In the genomic region with DNA sequence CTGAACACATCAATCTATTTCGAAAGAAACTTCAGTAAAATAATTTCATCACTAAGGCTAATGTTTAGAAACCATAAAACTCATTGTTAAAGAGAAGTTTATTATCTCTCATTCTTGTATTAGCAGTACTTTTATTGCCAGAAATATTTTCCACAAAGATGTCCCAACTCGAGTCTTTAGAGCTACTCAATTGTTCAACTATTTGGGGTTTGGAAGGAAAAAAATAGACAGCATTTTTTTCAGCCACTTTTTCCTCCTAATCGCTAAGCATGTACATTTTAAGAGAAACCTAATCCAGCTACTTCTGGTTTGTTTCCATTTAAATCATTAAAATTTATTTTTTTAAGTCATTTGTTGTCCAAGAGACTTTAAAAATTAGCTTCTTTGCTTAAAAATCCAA, we compare ENCODE assay signal across 14 cellular contexts.
DNase-seq lines count a peak whose midpoint lies in the region; ATAC-seq and TF ChIP-seq lines count a peak whose summit lies in the region.
"Had no signal": no experiment of that assay in that cellular context is flagged by ENCODE, and none has a peak within 500 bp of the region (broad histone marks: within the 10 kb centered on the region; RNA-seq: fewer than 3 reads in every experiment).

No MANE protein-coding gene starts in this region.

- no peaks in the 10 kb centered on the region for H3K9me3 ChIP-seq in adipocyte (ENCODE audit: control insufficient read depth, low read length)
- H3K9me3 ChIP-seq in CD8-positive, alpha-beta T cell (ENCODE audit: low read length) = no peaks in the 10 kb centered on the region

- no peaks in the 10 kb centered on the region for H3K36me3 ChIP-seq in BJ (ENCODE audit: control insufficient read depth, insufficient read depth, low read length)
- H3K36me3 ChIP-seq in adipocyte (ENCODE audit: control insufficient read depth, insufficient read depth, low read length, severe bottlenecking) = no peaks in the 10 kb centered on the region
- H3K36me3 ChIP-seq in CD8-positive, alpha-beta T cell (ENCODE audit: insufficient read depth, low read length) = no peaks in the 10 kb centered on the region

- DNase-seq in BJ (ENCODE audit: low read depth) (peak; percentile 41), adipocyte (ENCODE audit: low read depth) (no peak), fibroblast of the aortic adventitia (ENCODE audit: low read depth) (peak; percentile 1)
- DNase-seq in CD8-positive, alpha-beta T cell = no peak
- DNase-seq in activated CD4-positive, alpha-beta memory T cell treated with anti-CD3 and anti-CD28 coated beads for 36 hours = no peak
- DNase-seq: C1 segment of cervical spinal cord; CD4-positive, alpha-beta T cell; DMS79; EL; H7 had no signal

- no peak overlapping the region for H3K27ac ChIP-seq in CD8-positive, alpha-beta T cell (ENCODE audit: low read depth, low read length)

- no peak overlapping the region for H3K27ac Mint-ChIP-seq in CD8-positive, alpha-beta T cell
- no peak overlapping the region for H3K27ac Mint-ChIP-seq in activated CD4-positive, alpha-beta memory T cell treated with anti-CD3 and anti-CD28 coated beads for 36 hours
- H3K27ac Mint-ChIP-seq: CD4-positive, alpha-beta T cell; GM23338 had no signal

- no peak for TF ChIP-seq CTCF in BJ (IDR thresholded peaks at IDR 0.05; ENCODE audit: insufficient read depth, low read depth, low read length)
- TF ChIP-seq CTCF in fibroblast of the aortic adventitia (IDR thresholded peaks at IDR 0.05; ENCODE audit: insufficient read depth, low read length) = no peak
- TF ChIP-seq CTCF in CD8-positive, alpha-beta T cell (IDR thresholded peaks at IDR 0.05) = no peak

- H3K36me3 Mint-ChIP-seq in CD8-positive, alpha-beta T cell = no peaks in the 10 kb centered on the region
- H3K36me3 Mint-ChIP-seq in activated CD4-positive, alpha-beta memory T cell treated with anti-CD3 and anti-CD28 coated beads for 36 hours = no peaks in the 10 kb centered on the region

- H3K9ac ChIP-seq in adipocyte (ENCODE audit: low read length) = no peak overlapping the region

- no peak for ATAC-seq in HG03039 (IDR thresholded peaks at IDR 0.05; ENCODE audit: unreplicated experiment)
- no peak for ATAC-seq in CD8-positive, alpha-beta T cell
- no peak for ATAC-seq in GM19467 (IDR thresholded peaks at IDR 0.05; ENCODE audit: unreplicated experiment)
- ATAC-seq: GM23338, K562 had no signal

- H3K27me3 ChIP-seq in BJ (ENCODE audit: control insufficient read depth, insufficient read depth, low read length) = no peaks in the 10 kb centered on the region
- no peaks in the 10 kb centered on the region for H3K27me3 ChIP-seq in adipocyte (replicated peaks; ENCODE audit: control insufficient read depth, insufficient read depth, low read length)
- H3K27me3 ChIP-seq in CD8-positive, alpha-beta T cell (ENCODE audit: insufficient read depth, low read length) = no peaks in the 10 kb centered on the region

- no peaks in the 10 kb centered on the region for H3K4me1 Mint-ChIP-seq in CD8-positive, alpha-beta T cell (ENCODE audit: low read depth)
- no peaks in the 10 kb centered on the region for H3K4me1 Mint-ChIP-seq in activated CD4-positive, alpha-beta memory T cell treated with anti-CD3 and anti-CD28 coated beads for 36 hours (ENCODE audit: low read depth)

- H3K4me3 Mint-ChIP-seq in CD8-positive, alpha-beta T cell = no peak overlapping the region
- H3K4me3 Mint-ChIP-seq in activated CD4-positive, alpha-beta memory T cell treated with anti-CD3 and anti-CD28 coated beads for 36 hours = no peak overlapping the region
- H3K4me3 Mint-ChIP-seq: CD4-positive, alpha-beta T cell; GM23338 had no signal

- intact Hi-C loops in CD8-positive, alpha-beta T cell (cut with DNase I, micrococcal nuclease) = no loop called here
- intact Hi-C loops in activated CD4-positive, alpha-beta memory T cell treated with anti-CD3 and anti-CD28 coated beads for 36 hours (cut with micrococcal nuclease) = no loop called here

- H3K4me3 ChIP-seq in BJ (ENCODE audit: low read depth, low read length) (no peak overlapping the region), adipocyte (ENCODE audit: low read length) (peak overlapping the region; percentile 24), fibroblast of the aortic adventitia (ENCODE audit: low read depth, low read length) (no peak overlapping the region)
- H3K4me3 ChIP-seq in CD8-positive, alpha-beta T cell (ENCODE audit: low read depth, low read length) = no peak overlapping the region
- H3K4me3 ChIP-seq: GM23338, K562 had no signal

- H3K27me3 Mint-ChIP-seq in CD8-positive, alpha-beta T cell (ENCODE audit: low read depth) = no peaks in the 10 kb centered on the region
- no peaks in the 10 kb centered on the region for H3K27me3 Mint-ChIP-seq in activated CD4-positive, alpha-beta memory T cell treated with anti-CD3 and anti-CD28 coated beads for 36 hours
- H3K27me3 Mint-ChIP-seq: CD4-positive, alpha-beta T cell had no signal

- CTCF ChIA-PET in BJ (lab: Yijun Ruan, JAX) = no interaction called here
- CTCF ChIA-PET in CD8-positive, alpha-beta T cell (lab: Charles Lee) = no interaction called here
- CTCF ChIA-PET in activated CD4-positive, alpha-beta memory T cell treated with anti-CD3 and anti-CD28 coated beads for 36 hours (lab: Charles Lee) = no interaction called here

- POLR2A ChIA-PET in BJ (lab: Charles Lee) = no interaction called here
- POLR2A ChIA-PET in CD8-positive, alpha-beta T cell (lab: Charles Lee) = no interaction called here
- POLR2A ChIA-PET in activated CD4-positive, alpha-beta memory T cell treated with anti-CD3 and anti-CD28 coated beads for 36 hours (lab: Charles Lee) = no interaction called here

- H3K9me3 Mint-ChIP-seq in CD8-positive, alpha-beta T cell = no peaks in the 10 kb centered on the region
- no peaks in the 10 kb centered on the region for H3K9me3 Mint-ChIP-seq in activated CD4-positive, alpha-beta memory T cell treated with anti-CD3 and anti-CD28 coated beads for 36 hours
- H3K9me3 Mint-ChIP-seq: CD4-positive, alpha-beta T cell had no signal

- H3K4me1 ChIP-seq in adipocyte (ENCODE audit: control insufficient read depth, insufficient read depth, low read length) = peaks cover 22% of the 10 kb centered on the region
- no peaks in the 10 kb centered on the region for H3K4me1 ChIP-seq in CD8-positive, alpha-beta T cell (ENCODE audit: insufficient read depth, low read length)

Comparison
In these comparisons a context has a peak if more than half of its experiments do, and no peak if none do; other contexts are left out.
1. DNase-seq: peak in BJ (single experiment) and fibroblast of the aortic adventitia (single experiment); none in adipocyte (single experiment), CD8-positive, alpha-beta T cell (0 of 7) and activated CD4-positive, alpha-beta memory T cell treated with anti-CD3 and anti-CD28 coated beads for 36 hours (single experiment).